In genomic region chr14:95482967-95483842, GRCh38 we compare ENCODE assay signal across 8 cellular contexts. TPM values are rescaled to one million over a fixed set of nuclear protein-coding genes. Genes with fewer than 3 reads are reported as not detected.
DNase-seq lines count a peak whose midpoint lies in the region; ATAC-seq, FAIRE-seq and TF ChIP-seq lines count a peak whose summit lies in the region.

No MANE protein-coding gene starts in this region.

- no peak for ATAC-seq in GM21529 (IDR thresholded peaks at IDR 0.05; ENCODE audit: unreplicated experiment)

- H3K27ac ChIP-seq in right atrium auricular region (peak overlapping the region; percentile 82 to 86), skin epidermis (peak overlapping the region in 19 of 21 experiments; percentile 27 to 89 (median 74))

- peak overlapping the region; percentile 19 for H3K4me3 ChIP-seq in adipocyte (ENCODE audit: low read length)
- H3K4me3 ChIP-seq in right atrium auricular region, result no peak overlapping the region
- no peak overlapping the region for H3K4me3 ChIP-seq in skin epidermis

- FAIRE-seq in GM12891 (lab: Jason Lieb, UNC), result no peak

- peak overlapping the region; percentile 84 for H3K9ac ChIP-seq in adipocyte (ENCODE audit: low read length)

- peaks cover 82% of the 10 kb centered on the region for H3K4me1 ChIP-seq in adipocyte (ENCODE audit: control insufficient read depth, insufficient read depth, low read length)
- H3K4me1 ChIP-seq in right atrium auricular region, result peaks cover 0 to 67% of the 10 kb centered on the region in 2 donors

- H3K36me3 ChIP-seq in adipocyte (ENCODE audit: control insufficient read depth, insufficient read depth, low read length, severe bottlenecking), result peaks cover 3% of the 10 kb centered on the region
- no peaks in the 10 kb centered on the region for H3K36me3 ChIP-seq in right atrium auricular region

- DNase-seq in GM03348 (ENCODE audit: low spot score), result peak; percentile 94
- DNase-seq in adipocyte (ENCODE audit: low read depth), result peak; percentile 94
- DNase-seq in right atrium auricular region (ENCODE audit: low spot score), result peak; percentile 93
- DNase-seq in retina, result no peak
- DNase-seq in GM12891 (ENCODE audit: insufficient read length, low spot score), result no peak
- DNase-seq in NCI-H2029 (lab: John Stamatoyannopoulos, UW), result no peak

- H3K27me3 ChIP-seq in adipocyte (replicated peaks; ENCODE audit: control insufficient read depth, insufficient read depth, low read length) (no peaks in the 10 kb centered on the region), right atrium auricular region (no peaks in the 10 kb centered on the region)

- H3K9me3 ChIP-seq in adipocyte (ENCODE audit: control insufficient read depth, low read length), result no peaks in the 10 kb centered on the region
- no peaks in the 10 kb centered on the region for H3K9me3 ChIP-seq in right atrium auricular region

- no peak for TF ChIP-seq POLR2A in GM12891 (IDR thresholded peaks at IDR 0.05; ENCODE audit: low read depth, low read length)

- TF ChIP-seq CTCF in right atrium auricular region (IDR thresholded peaks at IDR 0.05), result no peak

TF ChIP-seq in GM12891, 5 proteins besides CTCF, POLR2A, EP300 and RAD21:
- no peak for TF ChIP-seq TAF1 (IDR thresholded peaks at IDR 0.05; ENCODE audit: low read depth, low read length)
- no peak for TF ChIP-seq PAX5 (IDR thresholded peaks at IDR 0.05; ENCODE audit: insufficient read depth, low read length, severe bottlenecking)
- TF ChIP-seq SPI1 (IDR thresholded peaks at IDR 0.05; ENCODE audit: low read depth, low read length), result no peak
- TF ChIP-seq POLR2AphosphoS5 (IDR thresholded peaks at IDR 0.05; ENCODE audit: low read depth, low read length), result no peak
- TF ChIP-seq POU2F2 (IDR thresholded peaks at IDR 0.05; ENCODE audit: low read depth, low read length), result no peak

RNA-seq across cellular contexts. Expression of gene SYNE3, which starts 33.2 kb away (rescaled TPM):
- total RNA-seq in right atrium auricular region, result 10 to 100 TPM in 1 of 2 donors, 1 to 10 TPM in 1; 8.2 to 13.2 TPM
- 2.6 TPM for polyA plus RNA-seq in GM12891 (2012; ENCODE audit: low read depth, missing spikeins)

RNA-seq across cellular contexts. Expression of gene GLRX5, which starts 51.6 kb away (rescaled TPM):
- 10 to 100 TPM; 54.0 to 58.9 TPM for total RNA-seq in right atrium auricular region
- polyA plus RNA-seq in GM12891 (2012; ENCODE audit: low read depth, missing spikeins), result 35.0 TPM

Comparison
In these comparisons a context has a peak if more than half of its experiments do, and no peak if none do; other contexts are left out.
1. DNase-seq: peak in GM03348 (single experiment), adipocyte (single experiment) and right atrium auricular region (single experiment); none in retina (single experiment), GM12891 (single experiment) and NCI-H2029 (single experiment).